In genomic region chr19:495440-496332, GRCh38 we compare ENCODE assay signal across 8 cellular contexts. TPM values are rescaled to one million over a fixed set of nuclear protein-coding genes. Genes with fewer than 3 reads are reported as not detected.
DNase-seq lines count a peak whose midpoint lies in the region; ATAC-seq and TF ChIP-seq lines count a peak whose summit lies in the region.

No MANE protein-coding gene starts in this region.

- H3K27me3 Mint-ChIP-seq in CD14-positive monocyte (ENCODE audit: low read depth in 3 of 3) (peaks cover 38 to 67% (median 58%) of the 10 kb centered on the region in 3 donors), endothelial cell (ENCODE audit: unreplicated experiment) (peaks cover 19% of the 10 kb centered on the region)

- no peak for DNase-seq in CD14-positive monocyte (ENCODE audit: low spot score)
- peak; percentile 79 for DNase-seq in endothelial cell (ENCODE audit: low spot score)
- no peak for DNase-seq in lower leg skin (ENCODE audit: low spot score in 2 of 2)
- no peak for DNase-seq in DMS79 (lab: John Stamatoyannopoulos, UW)

- POLR2A ChIA-PET in HEK293 (lab: Yijun Ruan, JAX) = interaction anchor here (2.0 kb wide), 1 partner anchor 11 kb away, joined by 7 read pairs; the partner anchor contains the start of gene TPGS1

- intact Hi-C loops in CD14-positive monocyte (cut with micrococcal nuclease) (no loop called here), lower leg skin (cut with DNase I; ENCODE audit: low total_unique reads) (no loop called here)

- H3K4me1 ChIP-seq in HEK293 (ENCODE audit: control insufficient read depth, insufficient read depth, low read length) (no peaks in the 10 kb centered on the region), neutrophil (ENCODE audit: control insufficient read depth in 1 of 2, insufficient read depth in 1 of 2, low read depth in 1 of 2, low read length in 1 of 2) (peaks cover 13 to 32% of the 10 kb centered on the region in 2 experiments)

- peak; percentile 91 for TF ChIP-seq CTCF in CD14-positive monocyte (IDR thresholded peaks at IDR 0.05)
- TF ChIP-seq CTCF in HEK293 (tag by site-specific recombination; IDR thresholded peaks at IDR 0.05) = peak; percentile 77
- TF ChIP-seq CTCF in WI38 (IDR thresholded peaks at IDR 0.05; ENCODE audit: low read depth, low read length) = peak; percentile 78
- peak; percentile 88 for TF ChIP-seq CTCF in endothelial cell (IDR thresholded peaks at IDR 0.05; ENCODE audit: unreplicated experiment)
- peak; percentile 92 for TF ChIP-seq CTCF in neutrophil (IDR thresholded peaks at IDR 0.05)
- TF ChIP-seq CTCF in lower leg skin (IDR thresholded peaks at IDR 0.05) = no peak

- H3K4me3 Mint-ChIP-seq in CD14-positive monocyte = peak overlapping the region in 1 of 2 donors; percentile 67
- H3K4me3 Mint-ChIP-seq in endothelial cell (ENCODE audit: unreplicated experiment) = no peak overlapping the region

- no peak for ATAC-seq in HG03135 (IDR thresholded peaks at IDR 0.05; ENCODE audit: unreplicated experiment)

- no peaks in the 10 kb centered on the region for H3K4me1 Mint-ChIP-seq in CD14-positive monocyte
- H3K4me1 Mint-ChIP-seq in endothelial cell (ENCODE audit: unreplicated experiment) = peaks cover 8% of the 10 kb centered on the region

- 13 to 15% methylated on average over 36 to 41 of the region's 45 CpGs for WGBS in lower leg skin, 2 donors

- TF ChIP-seq POLR2A in lower leg skin (IDR thresholded peaks at IDR 0.05) = no peak

- H3K27me3 ChIP-seq in neutrophil = peaks cover 71% of the 10 kb centered on the region

- no peak overlapping the region for H3K27ac ChIP-seq in HEK293 (ENCODE audit: extremely low read depth, low read depth, low read length)
- peak overlapping the region; percentile 2 for H3K27ac ChIP-seq in neutrophil

- H3K36me3 ChIP-seq in HEK293 (ENCODE audit: control insufficient read depth in 2 of 2, insufficient read depth in 1 of 2, low read length in 2 of 2) = no peaks in the 10 kb centered on the region
- no peaks in the 10 kb centered on the region for H3K36me3 ChIP-seq in neutrophil

- H3K36me3 Mint-ChIP-seq in CD14-positive monocyte (peaks cover 0 to 4% of the 10 kb centered on the region in 2 donors), endothelial cell (ENCODE audit: low read depth, unreplicated experiment) (peaks cover 8% of the 10 kb centered on the region)

- CTCF ChIA-PET in HEK293 (lab: Yijun Ruan, JAX) = interaction anchor here (0.6 to 2.6 kb wide), 7 partner anchors 8 to 74 kb away, joined by 3 to 12 read pairs (median 6); no protein-coding TSS in a partner anchor

- H3K27ac Mint-ChIP-seq in CD14-positive monocyte (peak overlapping the region in 2 of 7 donors; percentile 13 to 30), endothelial cell (ENCODE audit: unreplicated experiment) (no peak overlapping the region)

- H3K4me3 ChIP-seq in HEK293 (ENCODE audit: low read depth, low read length) = no peak overlapping the region
- no peak overlapping the region for H3K4me3 ChIP-seq in WI38 (ENCODE audit: low read depth, low read length)
- H3K4me3 ChIP-seq in neutrophil (ENCODE audit: low read depth in 1 of 2, low read length in 1 of 2) = no peak overlapping the region
- no peak overlapping the region for H3K4me3 ChIP-seq in lower leg skin (ENCODE audit: low read depth, poor library complexity, severe bottlenecking)

- peaks cover 2 to 35% (median 23%) of the 10 kb centered on the region in 7 donors for H3K9me3 Mint-ChIP-seq in CD14-positive monocyte
- H3K9me3 Mint-ChIP-seq in endothelial cell (ENCODE audit: unreplicated experiment) = no peaks in the 10 kb centered on the region

- H3K9me3 ChIP-seq in HEK293 (ENCODE audit: control insufficient read depth, insufficient read depth, low read depth, low read length) (no peaks in the 10 kb centered on the region), neutrophil (no peaks in the 10 kb centered on the region)

TF ChIP-seq in HEK293, 187 proteins besides CTCF, POLR2A, EP300 and RAD21 (continues in another document):
- TF ChIP-seq SP2 (tag by site-specific recombination; IDR thresholded peaks at IDR 0.05) = no peak
- TF ChIP-seq ZIC2 (tag by site-specific recombination; IDR thresholded peaks at IDR 0.05) = no peak
- TF ChIP-seq INSM2 (tag by site-specific recombination; IDR thresholded peaks at IDR 0.05) = no peak
- no peak for TF ChIP-seq BCL11A (tag by site-specific recombination; IDR thresholded peaks at IDR 0.05; ENCODE audit: low read depth)
- peak; percentile 65; the same call in 1 of the 2 replicates for TF ChIP-seq ZBTB10 (tag by site-specific recombination; IDR thresholded peaks at IDR 0.05)
- no peak for TF ChIP-seq ZNF501 (tag by site-specific recombination; IDR thresholded peaks at IDR 0.05)
- TF ChIP-seq ZFHX2 (tag by site-specific recombination; conservative IDR thresholded peaks at IDR 0.05) = peak; percentile 84
- no peak for TF ChIP-seq ZNF623 (tag by site-specific recombination; IDR thresholded peaks at IDR 0.05)
- TF ChIP-seq ZNF48 (tag by site-specific recombination; IDR thresholded peaks at IDR 0.05) = no peak
- TF ChIP-seq ZNF221 (tag by site-specific recombination; IDR thresholded peaks at IDR 0.05; ENCODE audit: borderline replicate concordance) = no peak
- TF ChIP-seq KLF7 (tag by site-specific recombination; IDR thresholded peaks at IDR 0.05; ENCODE audit: borderline replicate concordance) = peak; percentile 60; the same call in 1 of the 2 replicates
- TF ChIP-seq ZNF610 (tag by site-specific recombination; IDR thresholded peaks at IDR 0.05; ENCODE audit: borderline replicate concordance) = no peak
- TF ChIP-seq ZNF175 (tag by site-specific recombination; IDR thresholded peaks at IDR 0.05) = no peak
- no peak for TF ChIP-seq PRDM4 (tag by site-specific recombination; IDR thresholded peaks at IDR 0.05)
- TF ChIP-seq WT1 (tag by site-specific recombination; IDR thresholded peaks at IDR 0.05) = no peak
- no peak for TF ChIP-seq ZNF121 (tag by site-specific recombination; IDR thresholded peaks at IDR 0.05)

RNA-seq across cellular contexts. Expression of gene MADCAM1, which starts 0.6 kb away (rescaled TPM):
- polyA plus RNA-seq in CD14-positive monocyte = not detected
- 6.5 TPM for total RNA-seq in endothelial cell (ENCODE audit: unreplicated experiment)
- under 1 TPM in 2 of 4 donors, not detected in 2; 0.34 to 0.57 TPM for total RNA-seq in lower leg skin

RNA-seq across cellular contexts. Expression of gene TPGS1, which starts 11.6 kb away (rescaled TPM):
- polyA plus RNA-seq in CD14-positive monocyte = 10 to 100 TPM; 14.2 to 48.1 TPM
- total RNA-seq in endothelial cell (ENCODE audit: unreplicated experiment) = 18.0 TPM
- 10 to 100 TPM; 23.4 to 73.8 (median 62.1) TPM for total RNA-seq in lower leg skin

RNA-seq across cellular contexts. Expression of gene SHC2, which starts 34.9 kb away (rescaled TPM):
- polyA plus RNA-seq in CD14-positive monocyte = not detected
- total RNA-seq in endothelial cell (ENCODE audit: unreplicated experiment) (46.9 TPM), lower leg skin (10 to 100 TPM; 14.6 to 25.0 (median 17.8) TPM)

RNA-seq across cellular contexts. Expression of gene CDC34, which starts 35.9 kb away (rescaled TPM):
- polyA plus RNA-seq in CD14-positive monocyte = 10 to 100 TPM; 25.2 to 43.0 TPM
- total RNA-seq in endothelial cell (ENCODE audit: unreplicated experiment) (126 TPM), lower leg skin (100 to 1,000 TPM; 129 to 214 (median 140) TPM)

RNA-seq across cellular contexts. Expression of gene GZMM, which starts 48.2 kb away (rescaled TPM):
- 1 to 10 TPM in 1 of 2 donors, under 1 TPM in 1; 0.48 to 1.4 TPM for polyA plus RNA-seq in CD14-positive monocyte
- total RNA-seq in endothelial cell (ENCODE audit: unreplicated experiment) = not detected
- 1 to 10 TPM in 2 of 4 donors, under 1 TPM in 1, not detected in 1; 0.29 to 1.5 (median 1.3) TPM for total RNA-seq in lower leg skin

Comparison
In these comparisons a context has a peak if more than half of its experiments do, and no peak if none do; other contexts are left out.
1. CTCF ChIP-seq: peak in CD14-positive monocyte (single experiment), HEK293 (single experiment), WI38 (single experiment), endothelial cell (single experiment) and neutrophil (single experiment); none in lower leg skin (0 of 3).